8 cellular contexts compared by ENCODE assay signal in genomic region chrX:137051978-137052640, GRCh38. TPM values are rescaled to one million over a fixed set of nuclear protein-coding genes. Genes with fewer than 3 reads are reported as not detected.
DNase-seq lines count a peak whose midpoint lies in the region; ATAC-seq and TF ChIP-seq lines count a peak whose summit lies in the region.

No MANE protein-coding gene starts in this region.

- WGBS in psoas muscle, 3 donors, result 0 to 20% (median 1%) methylated on average over 29 to 37 of the region's 37 CpGs

- no peaks in the 10 kb centered on the region for H3K9me3 ChIP-seq in SK-N-MC (ENCODE audit: low read depth, low read length)
- H3K9me3 ChIP-seq in psoas muscle, result no peaks in the 10 kb centered on the region

- no peaks in the 10 kb centered on the region for H3K4me1 ChIP-seq in psoas muscle

- peak overlapping the region; percentile 51 for H3K9ac ChIP-seq in SK-N-MC (ENCODE audit: insufficient read length)

- H3K27me3 ChIP-seq in psoas muscle (ENCODE audit: insufficient read depth in 3 of 3, low read length in 2 of 3), result peaks cover 0 to 52% (median 2%) of the 10 kb centered on the region in 3 donors

- intact Hi-C loops in left cardiac atrium (cut with DNase I) (loop anchor here in 1 of 2 donors (10.0 kb wide), 1 partner anchor 97 kb away; no protein-coding TSS in a partner anchor), psoas muscle (cut with DNase I) (no loop called here)

- no peaks in the 10 kb centered on the region for H3K36me3 ChIP-seq in SK-N-MC (ENCODE audit: insufficient read depth, low read length)
- H3K36me3 ChIP-seq in psoas muscle (ENCODE audit: insufficient read depth in 1 of 2, low read depth in 1 of 2), result no peaks in the 10 kb centered on the region

- DNase-seq in Daoy (ENCODE audit: low read depth), result peak; percentile 59
- DNase-seq in Jurkat, Clone E6-1 (ENCODE audit: low read depth, low spot score), result peak; percentile 73
- DNase-seq in SK-N-MC (ENCODE audit: low read depth, low spot score), result peak; percentile 32
- peak; percentile 80 for DNase-seq in activated naive CD4-positive, alpha-beta T cell treated with anti-CD3 and anti-CD28 coated beads, Interleukin-2, amount 50 U/mL, for 16 hours
- peak; percentile 66 for DNase-seq in left cardiac atrium
- peak; percentile 43 to 68 for DNase-seq in psoas muscle
- DNase-seq in ureter (ENCODE audit: low spot score), result peak; percentile 49

- H3K4me3 ChIP-seq in Jurkat, Clone E6-1 (ENCODE audit: low read length), result peak overlapping the region; percentile 59
- peak overlapping the region; percentile 74 for H3K4me3 ChIP-seq in SK-N-MC
- peak overlapping the region; percentile 54 for H3K4me3 ChIP-seq in psoas muscle

- TF ChIP-seq CTCF in psoas muscle (IDR thresholded peaks at IDR 0.05), result peak; percentile 74

- ATAC-seq in GM21717 (IDR thresholded peaks at IDR 0.05; ENCODE audit: unreplicated experiment), result peak; percentile 99
- peak; percentile 87 to 95 for ATAC-seq in left cardiac atrium
- peak; percentile 80 to 92 (median 85) for ATAC-seq in psoas muscle

- H3K27ac ChIP-seq in SK-N-MC, result no peak overlapping the region
- H3K27ac ChIP-seq in psoas muscle, result no peak overlapping the region

RNA-seq across cellular contexts. Expression of gene GPR101, which starts 18.3 kb away (rescaled TPM):
- not detected in 2 replicates for total RNA-seq in Daoy (2014; rRNA removed; shearing (Covaris generic))
- polyA plus RNA-seq in Jurkat, Clone E6-1 (2012; ENCODE audit: insufficient read depth, insufficient read length), result not detected
- total RNA-seq in left cardiac atrium, result not detected
- total RNA-seq in psoas muscle, result not detected
- not detected for polyA plus RNA-seq in psoas muscle
- total RNA-seq in ureter, result not detected
